Comparison of ENCODE assay signal across 2 cellular contexts in genomic region chr6:36737043-36737785, GRCh38.
TF ChIP-seq lines count a peak whose summit lies in the region.

No MANE protein-coding gene starts in this region.

TF ChIP-seq in HEK293, 187 proteins besides CTCF, POLR2A, EP300 and RAD21:
- TF ChIP-seq KLF1 (tag by site-specific recombination; IDR thresholded peaks at IDR 0.05): no peak
- no peak for TF ChIP-seq ZNF24 (tag by site-specific recombination; IDR thresholded peaks at IDR 0.05)
- no peak for TF ChIP-seq ZNF362 (tag by site-specific recombination; IDR thresholded peaks at IDR 0.05)
- no peak for TF ChIP-seq ZNF639 (tag by site-specific recombination; IDR thresholded peaks at IDR 0.05)
- peak; percentile 85 for TF ChIP-seq ZIC2 (tag by site-specific recombination; IDR thresholded peaks at IDR 0.05)
- TF ChIP-seq REST (tag by site-specific recombination; IDR thresholded peaks at IDR 0.05): no peak
- no peak for TF ChIP-seq ZNF2 (tag by site-specific recombination; IDR thresholded peaks at IDR 0.05)
- no peak for TF ChIP-seq GLIS2 (tag by site-specific recombination; IDR thresholded peaks at IDR 0.05)
- TF ChIP-seq AEBP2 (tag by site-specific recombination; IDR thresholded peaks at IDR 0.05; ENCODE audit: borderline replicate concordance): no peak
- no peak for TF ChIP-seq BCL11B (tag by site-specific recombination; IDR thresholded peaks at IDR 0.05; ENCODE audit: low read depth)
- TF ChIP-seq ZNF175 (tag by site-specific recombination; IDR thresholded peaks at IDR 0.05): no peak
- no peak for TF ChIP-seq ZBTB48 (tag by site-specific recombination; IDR thresholded peaks at IDR 0.05)
- TF ChIP-seq ZNF600 (tag by site-specific recombination; IDR thresholded peaks at IDR 0.05): 0 out of 2 replicates have a peak, but pooled peaks have one; percentile 56
- TF ChIP-seq YY1 (tag by site-specific recombination; IDR thresholded peaks at IDR 0.05): no peak
- no peak for TF ChIP-seq ZNF366 (tag by site-specific recombination; conservative IDR thresholded peaks at IDR 0.05)
- no peak for TF ChIP-seq ZNF280D (tag by site-specific recombination; IDR thresholded peaks at IDR 0.05)
- TF ChIP-seq WT1 (tag by site-specific recombination; IDR thresholded peaks at IDR 0.05): no peak

TF ChIP-seq in K562, 482 proteins besides CTCF, POLR2A, EP300 and RAD21:
- TF ChIP-seq MAX (CRISPR knock-in tag; IDR thresholded peaks at IDR 0.05) (0 out of 2 replicates have a peak, but pooled peaks have one; percentile 6), HMGN3 (IDR thresholded peaks at IDR 0.05; ENCODE audit: borderline replicate concordance, extremely low read depth, insufficient read length, low read depth, low read length) (peak; percentile 10), ZBTB9 (CRISPR knock-in tag; IDR thresholded peaks at IDR 0.05) (0 out of 2 replicates have a peak, but pooled peaks have one; percentile 22), SMAD2 (IDR thresholded peaks at IDR 0.05; ENCODE audit: low read depth, low read length) (no peak)
